In genomic region chr5:132490484-132491367, GRCh38 we compare ENCODE assay signal across 8 cellular contexts.
DNase-seq lines count a peak whose midpoint lies in the region; ATAC-seq lines count a peak whose summit lies in the region.

IRF1 (minus strand) TSS chr5:132490773; CDS start chr5:132489478, 1,295 bp downstream.

- ATAC-seq in GM19025 (IDR thresholded peaks at IDR 0.05; ENCODE audit: low read depth, unreplicated experiment) = peak; percentile 72
- peak; percentile 82 for ATAC-seq in HG03280 (IDR thresholded peaks at IDR 0.05; ENCODE audit: unreplicated experiment)

- DNase-seq in AG20443 (ENCODE audit: low spot score) (peak; percentile 99), NCI-H446 (lab: John Stamatoyannopoulos, UW) (peak; percentile 75 to 93), islet precursor cell (peak; percentile 98)
- DNase-seq in activated CD4-positive, CD25-positive, alpha-beta regulatory T cell treated with anti-CD3 and anti-CD28 coated beads, Interleukin-2, amount 50 U/mL, for 16 hours (ENCODE audit: low read depth, low spot score) = peak; percentile 97
- DNase-seq in central memory CD4-positive, alpha-beta T cell = peak; percentile 99
- peak; percentile 98 to 99 for DNase-seq in stimulated activated CD4-positive, alpha-beta T cell treated with anti-CD3 and anti-CD28 coated beads, Interleukin-15, amount 100 ng/mL, for 1 hour (ENCODE audit: low read depth in 1 of 2, low spot score in 1 of 2)

Comparison
In these comparisons a context has a peak if more than half of its experiments do, and no peak if none do; other contexts are left out.
1. Peak in every context shown above with its lines: DNase-seq and ATAC-seq.